8 cellular contexts compared by ENCODE assay signal in the genomic region with DNA sequence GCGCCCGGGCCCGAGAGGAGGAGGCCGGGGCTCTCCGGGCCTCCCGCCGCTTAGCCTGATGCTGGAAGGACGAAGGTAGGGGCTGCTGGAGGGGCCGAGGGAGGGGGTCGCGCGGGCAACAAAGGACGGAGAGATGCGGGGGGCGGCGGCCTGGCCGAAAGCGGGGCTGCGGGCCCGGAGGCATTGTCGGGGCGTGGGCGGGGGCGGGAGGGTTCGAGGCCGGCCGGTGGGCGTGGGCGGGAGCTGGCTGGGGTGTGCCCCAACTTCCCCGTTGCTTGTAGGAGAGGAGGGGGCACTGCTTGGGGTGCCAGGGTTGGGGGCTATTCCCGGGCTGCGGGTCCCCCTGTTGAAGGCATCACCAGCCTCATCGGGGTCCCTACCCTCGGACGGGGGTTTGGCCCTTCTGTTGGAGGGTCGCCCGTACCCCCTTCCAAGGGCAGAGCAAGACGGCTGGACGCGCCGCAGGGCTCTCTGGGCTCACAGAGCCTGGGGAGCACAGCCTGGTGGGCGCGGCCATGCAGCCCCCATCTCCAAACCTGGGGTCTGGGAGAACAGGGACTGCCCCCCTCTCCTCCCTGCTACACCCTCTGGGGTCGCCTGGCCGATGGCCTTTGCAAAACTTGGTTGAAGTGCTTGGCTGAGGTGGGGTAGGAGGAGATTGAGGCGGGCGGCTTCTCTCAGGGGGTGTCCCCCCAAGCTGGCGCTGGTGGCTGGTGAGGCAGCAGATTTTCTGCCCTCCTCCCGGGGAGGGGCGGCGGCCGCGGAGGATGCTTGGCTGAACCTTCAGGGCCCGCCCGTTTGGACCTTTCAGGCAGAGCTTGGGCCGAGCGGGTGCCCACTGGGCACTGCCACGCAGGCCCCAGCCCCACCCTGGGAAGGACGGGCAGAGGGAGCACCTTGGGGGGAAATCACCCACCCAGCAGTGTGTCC. TPM values are rescaled to one million over a fixed set of nuclear protein-coding genes. Genes with fewer than 3 reads are reported as not detected.
DNase-seq lines count a peak whose midpoint lies in the region; ATAC-seq and TF ChIP-seq lines count a peak whose summit lies in the region.

No MANE protein-coding gene starts in this region.

- H3K27ac ChIP-seq in muscle layer of duodenum (ENCODE audit: low read length) = no peak overlapping the region

- CTCF ChIA-PET in BJ (lab: Yijun Ruan, JAX) = interaction anchor here (1.0 to 3.0 kb wide), 4 partner anchors 19 to 111 kb away, joined by 3 to 8 read pairs (median 4); no protein-coding TSS in a partner anchor
- CTCF ChIA-PET in activated CD4-positive, alpha-beta memory T cell treated with anti-CD3 and anti-CD28 coated beads for 36 hours (lab: Charles Lee) = interaction anchor here (0.6 to 3.9 kb wide), 2 partner anchors 14 to 111 kb away, joined by 3 to 21 read pairs; no protein-coding TSS in a partner anchor

- H3K27me3 ChIP-seq in BJ (ENCODE audit: control insufficient read depth, insufficient read depth, low read length) (no peaks in the 10 kb centered on the region), muscle layer of duodenum (ENCODE audit: low read depth, low read length) (no peaks in the 10 kb centered on the region)

- intact Hi-C loops in activated CD4-positive, alpha-beta memory T cell treated with anti-CD3 and anti-CD28 coated beads for 36 hours (cut with micrococcal nuclease) = no loop called here

- H3K9me3 ChIP-seq in muscle layer of duodenum (ENCODE audit: control insufficient read depth in 1 of 2, low read length in 2 of 2) = no peaks in the 10 kb centered on the region

- no peak for TF ChIP-seq CTCF in BJ (IDR thresholded peaks at IDR 0.05; ENCODE audit: insufficient read depth, low read depth, low read length)
- no peak for TF ChIP-seq CTCF in epithelial cell of esophagus (IDR thresholded peaks at IDR 0.05; ENCODE audit: insufficient read depth, low read depth, low read length, missing control alignments)

- H3K36me3 Mint-ChIP-seq in activated CD4-positive, alpha-beta memory T cell treated with anti-CD3 and anti-CD28 coated beads for 36 hours = no peaks in the 10 kb centered on the region

- peaks cover 14% of the 10 kb centered on the region for H3K27me3 Mint-ChIP-seq in activated CD4-positive, alpha-beta memory T cell treated with anti-CD3 and anti-CD28 coated beads for 36 hours

- H3K36me3 ChIP-seq in BJ (ENCODE audit: control insufficient read depth, insufficient read depth, low read length) (no peaks in the 10 kb centered on the region), muscle layer of duodenum (ENCODE audit: control insufficient read depth in 1 of 2, insufficient read depth in 2 of 2, low read length in 2 of 2) (no peaks in the 10 kb centered on the region)

- DNase-seq in BJ (ENCODE audit: low read depth) (no peak), HCEC 1CT (peak; percentile 28), epithelial cell of esophagus (ENCODE audit: low read depth) (no peak), ureter (ENCODE audit: low spot score) (peak; percentile 59), NCI-H1694 treated with DMSO at 0.1 percent for 48 hours (lab: John Stamatoyannopoulos, UW) (no peak)
- peak; percentile 41 for DNase-seq in activated CD4-positive, alpha-beta memory T cell treated with anti-CD3 and anti-CD28 coated beads for 36 hours

- H3K27ac Mint-ChIP-seq in activated CD4-positive, alpha-beta memory T cell treated with anti-CD3 and anti-CD28 coated beads for 36 hours = no peak overlapping the region

- H3K4me3 Mint-ChIP-seq in activated CD4-positive, alpha-beta memory T cell treated with anti-CD3 and anti-CD28 coated beads for 36 hours = peak overlapping the region; percentile 20

- H3K4me3 ChIP-seq in BJ (ENCODE audit: low read depth, low read length) (peak overlapping the region; percentile 94), epithelial cell of esophagus (ENCODE audit: low read length) (peak overlapping the region; percentile 52), muscle layer of duodenum (ENCODE audit: low read depth in 1 of 2, low read length in 2 of 2) (peak overlapping the region; percentile 65 to 74)

- H3K9me3 Mint-ChIP-seq in activated CD4-positive, alpha-beta memory T cell treated with anti-CD3 and anti-CD28 coated beads for 36 hours = no peaks in the 10 kb centered on the region

- peaks cover 17 to 41% of the 10 kb centered on the region in 2 donors for H3K4me1 ChIP-seq in muscle layer of duodenum (ENCODE audit: control insufficient read depth in 1 of 2, insufficient read depth in 2 of 2, low read length in 2 of 2)

- H3K4me1 Mint-ChIP-seq in activated CD4-positive, alpha-beta memory T cell treated with anti-CD3 and anti-CD28 coated beads for 36 hours (ENCODE audit: low read depth) = peaks cover 16% of the 10 kb centered on the region

- POLR2A ChIA-PET in BJ (lab: Charles Lee) = interaction anchor here (0.6 kb wide), 1 partner anchor 609 kb away, joined by 3 read pairs; no protein-coding TSS in a partner anchor
- POLR2A ChIA-PET in activated CD4-positive, alpha-beta memory T cell treated with anti-CD3 and anti-CD28 coated beads for 36 hours (lab: Charles Lee) = no interaction called here

- ATAC-seq in GM21515 (IDR thresholded peaks at IDR 0.05; ENCODE audit: unreplicated experiment) = no peak

RNA-seq across cellular contexts. Expression of a gene that starts 0.7 kb away (rescaled TPM):
- polyA plus RNA-seq in BJ (2011; rRNA removed) = 4.0 and 5.6 TPM in 2 replicates
- 11.2 and 11.6 TPM in 2 replicates for polyA minus RNA-seq in BJ (2011; rRNA and poly(A)+ RNA removed)
- total RNA-seq in activated CD4-positive, alpha-beta memory T cell treated with anti-CD3 and anti-CD28 coated beads for 36 hours = 1 to 10 TPM; 2.4 to 2.7 TPM
- 20.0 TPM for total RNA-seq in ureter

RNA-seq across cellular contexts. Expression of a gene that starts 35.7 kb away (rescaled TPM):
- 19.4 and 22.1 TPM in 2 replicates for polyA plus RNA-seq in BJ (2011; rRNA removed)
- polyA minus RNA-seq in BJ (2011; rRNA and poly(A)+ RNA removed) = 14.0 and 20.1 TPM in 2 replicates
- total RNA-seq in activated CD4-positive, alpha-beta memory T cell treated with anti-CD3 and anti-CD28 coated beads for 36 hours = 10 to 100 TPM; 80.8 to 81.1 TPM
- 23.3 TPM for total RNA-seq in ureter

Comparison
In these comparisons a context has a peak if more than half of its experiments do, and no peak if none do; other contexts are left out.
1. DNase-seq: peak in HCEC 1CT (single experiment), activated CD4-positive, alpha-beta memory T cell treated with anti-CD3 and anti-CD28 coated beads for 36 hours (single experiment) and ureter (single experiment); none in BJ (single experiment), epithelial cell of esophagus (single experiment) and NCI-H1694 treated with DMSO at 0.1 percent for 48 hours (single experiment).
2. Peak in every context shown above with its lines, with median percentiles within 50 percentile points of each other: H3K4me3 ChIP-seq.